Comparison of ENCODE assay signal across 8 cellular contexts in genomic region chr1:151060241-151061011, GRCh38. TPM values are rescaled to one million over a fixed set of nuclear protein-coding genes. Genes with fewer than 3 reads are reported as not detected.
A peak's percentile ranks its signal among the peaks of the same experiment; 100 is the strongest.
DNase-seq lines count a peak whose midpoint lies in the region; ATAC-seq, FAIRE-seq and TF ChIP-seq lines count a peak whose summit lies in the region.

Gene MLLT11, plus strand, starts transcription at chr1:151060397. Its CDS starts 6,828 bp downstream, at chr1:151067225.

- H3K9ac ChIP-seq in SK-N-SH (peak within 1 kb of the TSS; percentile 93), kidney (ENCODE audit: low read length in 2 of 2) (peak within 1 kb of the TSS; percentile 92 to 99)

- H4K20me1 ChIP-seq in SK-N-SH (ENCODE audit: insufficient read depth): peaks cover 47% of the 10 kb centered on the region

- peak within 1 kb of the TSS; percentile 91 for H3K4me2 ChIP-seq in SK-N-SH

- peaks cover 27% of the 10 kb centered on the region for H3F3A ChIP-seq in SK-N-SH (replicated peaks; ENCODE audit: insufficient read depth)

- 1% methylated on average over 13 of the region's 13 CpGs for WGBS in SK-N-SH (ENCODE audit: low lambda C conversion rate)

- H3K36me3 ChIP-seq in SK-N-SH (replicated peaks in 1 of 2; ENCODE audit: control insufficient read depth in 1 of 2, insufficient read depth in 2 of 2, low read length in 1 of 2) (peaks cover 14 to 21% of the 10 kb centered on the region in 2 experiments), kidney (ENCODE audit: control insufficient read depth in 1 of 2, insufficient read depth in 2 of 2, low read length in 2 of 2) (peaks cover 4 to 14% of the 10 kb centered on the region in 2 donors)

- H3K4me1 ChIP-seq in SK-N-SH (ENCODE audit: control insufficient read depth in 1 of 2, insufficient read depth in 2 of 2, low read depth in 1 of 2, low read length in 1 of 2) (peaks cover 20 to 32% of the 10 kb centered on the region in 2 experiments), kidney (ENCODE audit: control insufficient read depth in 1 of 2, insufficient read depth in 1 of 2, low read depth in 1 of 2, low read length in 2 of 2) (peaks cover 12 to 20% of the 10 kb centered on the region in 2 donors)

- H3K79me2 ChIP-seq in SK-N-SH (ENCODE audit: insufficient read depth): peaks cover 100% of the 10 kb centered on the region

- no peak for TF ChIP-seq RAD21 in SK-N-SH (IDR thresholded peaks at IDR 0.05; ENCODE audit: low read length)

- H2AFZ ChIP-seq in SK-N-SH (ENCODE audit: low read depth): peak within 1 kb of the TSS; percentile 83

- H3K9me3 ChIP-seq in SK-N-SH (no peaks in the 10 kb centered on the region), kidney (ENCODE audit: control insufficient read depth in 1 of 2, low read length in 2 of 2) (no peaks in the 10 kb centered on the region)

- intact Hi-C loops in kidney (cut with DNase I): no loop called here

- POLR2A ChIA-PET in SK-N-SH (lab: Yijun Ruan, JAX): interaction anchor here (0.6 to 2.9 kb wide), 6 partner anchors 9 to 82 kb away, joined by 3 to 24 read pairs (median 4); partner anchors contain the start of genes C1orf56 and MINDY1

- H3K27me3 ChIP-seq in SK-N-SH (ENCODE audit: insufficient read depth): no peaks in the 10 kb centered on the region

- CTCF ChIA-PET in SK-N-SH (lab: Yijun Ruan, JAX): interaction anchor here (0.6 to 7.4 kb wide), 12 partner anchors 11 to 493 kb away, joined by 3 to 67 read pairs (median 4); partner anchors contain the start of genes C1orf56, GABPB2 and MINDY1

- no peak for ATAC-seq in GM21717 (IDR thresholded peaks at IDR 0.05; ENCODE audit: unreplicated experiment)

- H3K4me3 ChIP-seq in SK-N-SH (ENCODE audit: low read depth in 2 of 2, low read length in 1 of 2): peak within 1 kb of the TSS; percentile 79 to 81
- peak within 1 kb of the TSS; percentile 96 for H3K4me3 ChIP-seq in coronary artery
- peak within 1 kb of the TSS; percentile 95 to 99 for H3K4me3 ChIP-seq in kidney (ENCODE audit: low read length in 2 of 2)

- TF ChIP-seq CTCF in SK-N-SH (IDR thresholded peaks at IDR 0.05) (peak; percentile 29; the same call in 1 of the 2 replicates), coronary artery (IDR thresholded peaks at IDR 0.05) (no peak), kidney (IDR thresholded peaks at IDR 0.05; ENCODE audit: borderline replicate concordance, extremely low read depth, insufficient read depth) (no peak)

- FAIRE-seq in kidney (lab: Jason Lieb, UNC): no peak

- H3K9me2 ChIP-seq in SK-N-SH: no peaks in the 10 kb centered on the region

- peak; percentile 41 to 86; a peak in 3 of 4 replicates for TF ChIP-seq EP300 in SK-N-SH (IDR thresholded peaks at IDR 0.05; ENCODE audit: borderline replicate concordance in 1 of 2, low read depth in 1 of 2, low read length in 1 of 2)

- peak; percentile 67 for DNase-seq in DMS153 (lab: John Stamatoyannopoulos, UW)
- DNase-seq in LHCN-M2 (ENCODE audit: low read depth): peak; percentile 67
- peak; percentile 86 for DNase-seq in SK-N-SH
- DNase-seq in coronary artery (ENCODE audit: low spot score): no peak
- DNase-seq in kidney: no peak
- peak; percentile 53 for DNase-seq in stimulated activated CD8-positive, alpha-beta memory T cell treated with anti-CD3 and anti-CD28 coated beads, Interleukin-4, amount 100 ng/mL, for 48 hours
- DNase-seq in stimulated activated naive CD4-positive, alpha-beta T cell treated with Interleukin-2 at 50 U/mL for 16 hours (lab: John Stamatoyannopoulos, UW): no peak

- H3K27ac ChIP-seq in SK-N-SH (ENCODE audit: low read depth in 2 of 2, low read length in 1 of 2): peak within 1 kb of the TSS; percentile 99
- H3K27ac ChIP-seq in coronary artery: peak within 1 kb of the TSS; percentile 89 to 98
- peak within 1 kb of the TSS; percentile 97 to 98 for H3K27ac ChIP-seq in kidney (ENCODE audit: low read depth in 2 of 2, low read length in 2 of 2)

TF ChIP-seq in SK-N-SH, 30 proteins besides CTCF, POLR2A, EP300 and RAD21:
- no peak for TF ChIP-seq USF1 (IDR thresholded peaks at IDR 0.05; ENCODE audit: borderline replicate concordance, low read depth)
- peak; percentile 84 for TF ChIP-seq TAF1 (IDR thresholded peaks at IDR 0.05; ENCODE audit: borderline replicate concordance, low read depth, low read length)
- TF ChIP-seq RCOR1 (IDR thresholded peaks at IDR 0.05; ENCODE audit: low read length): peak; percentile 53; the same call in 1 of the 2 replicates
- TF ChIP-seq POLR2AphosphoS5 (IDR thresholded peaks at IDR 0.05; ENCODE audit: low read depth, low read length): peak; percentile 93
- TF ChIP-seq JUND (IDR thresholded peaks at IDR 0.05): no peak
- TF ChIP-seq CHD2 (IDR thresholded peaks at IDR 0.05; ENCODE audit: low read length, partially characterized antibody): peak; percentile 93
- peak; percentile 93 for TF ChIP-seq PBX3 (IDR thresholded peaks at IDR 0.05)
- peak; percentile 40; the same call in 1 of the 2 replicates for TF ChIP-seq MAX (IDR thresholded peaks at IDR 0.05; ENCODE audit: low read depth)
- TF ChIP-seq TCF12 (IDR thresholded peaks at IDR 0.05): peak; percentile 99
- no peak for TF ChIP-seq FOXM1 (IDR thresholded peaks at IDR 0.05; ENCODE audit: low read depth)
- 0 out of 2 replicates have a peak, but pooled peaks have one; percentile 18 for TF ChIP-seq ZBTB33 (IDR thresholded peaks at IDR 0.05; ENCODE audit: borderline replicate concordance, low read depth)
- TF ChIP-seq SIN3A (IDR thresholded peaks at IDR 0.05; ENCODE audit: borderline replicate concordance, low read depth, low read length): peak; percentile 94
- peak; percentile 87 for TF ChIP-seq MXI1 (IDR thresholded peaks at IDR 0.05; ENCODE audit: low read depth, low read length)
- TF ChIP-seq GATA2 (CRISPR knock-in tag; IDR thresholded peaks at IDR 0.05): peak; percentile 41; the same call in 1 of the 2 replicates
- no peak for TF ChIP-seq RFX5 (IDR thresholded peaks at IDR 0.05; ENCODE audit: low read length)
TF ChIP-seq in SK-N-SH: peak in this region for 11.

RNA-seq across cellular contexts. Expression of gene MLLT11, which starts in this region (rescaled TPM):
- 16.9 and 17.2 TPM in 2 replicates for total RNA-seq in LHCN-M2 (2014; rRNA removed)
- 15.7 TPM for polyA plus RNA-seq in LHCN-M2 (2012)
- 26.7 and 33.8 TPM in 2 replicates for polyA plus RNA-seq in SK-N-SH (2012; rRNA removed)
- polyA plus RNA-seq in SK-N-SH (2012; cell fraction: cytosol; rRNA removed): 39.0 and 44.0 TPM in 2 replicates
- polyA plus RNA-seq in SK-N-SH (2012; cell fraction: nucleus; rRNA removed): 15.6 and 19.4 TPM in 2 replicates
- total RNA-seq in kidney: 1.4 TPM
- polyA plus RNA-seq in kidney (ENCODE audit: insufficient read depth, low read depth, low replicate concordance): 2.3 TPM

Comparison
In these comparisons a context has a peak if more than half of its experiments do, and no peak if none do; other contexts are left out.
1. DNase-seq: peak in DMS153 (single experiment), LHCN-M2 (single experiment), SK-N-SH (single experiment) and stimulated activated CD8-positive, alpha-beta memory T cell treated with anti-CD3 and anti-CD28 coated beads, Interleukin-4, amount 100 ng/mL, for 48 hours (single experiment); none in coronary artery (single experiment), kidney (single experiment) and stimulated activated naive CD4-positive, alpha-beta T cell treated with Interleukin-2 at 50 U/mL for 16 hours (single experiment).
2. Peak in every context shown above with its lines, with median percentiles within 50 percentile points of each other: H3K27ac ChIP-seq and H3K4me3 ChIP-seq.